ENCODE assay signal across 8 cellular contexts in genomic region chr6:43181942-43182860, GRCh38. TPM values are rescaled to one million over a fixed set of nuclear protein-coding genes. Genes with fewer than 3 reads are reported as not detected.
DNase-seq lines count a peak whose midpoint lies in the region; ATAC-seq and TF ChIP-seq lines count a peak whose summit lies in the region.

TSS of gene CUL9 (plus strand) at chr6:43182196. CDS start at chr6:43184311, 2,115 bp downstream.

- CTCF ChIA-PET in activated CD4-positive, alpha-beta T cell treated with anti-CD3 and anti-CD28 coated beads, Interleukin-2, amount 10 ng/mL, durations not matched to agents 7 days and 5 days (lab: Charles Lee) = interaction anchor here (0.7 to 1.6 kb wide), 6 partner anchors 9 to 47 kb away, joined by 3 to 6 read pairs (median 4); partner anchors contain the start of gene DNPH1

- H3K4me3 ChIP-seq in ACC112 (ENCODE audit: low read depth, low read length) = peak within 1 kb of the TSS; percentile 78
- peak within 1 kb of the TSS; percentile 48 to 72 for H3K4me3 ChIP-seq in left lung

- no peaks in the 10 kb centered on the region for H3K9me3 Mint-ChIP-seq in activated CD4-positive, alpha-beta T cell treated with anti-CD3 and anti-CD28 coated beads, Interleukin-2, amount 10 ng/mL, durations not matched to agents 7 days and 5 days
- H3K9me3 Mint-ChIP-seq in dendritic cell treated with granulocyte-macrophage colony-stimulating factor and Interleukin-4, amounts not matched to agents 40 ng/mL and 50 ng/mL, for 4 days = no peaks in the 10 kb centered on the region

- intact Hi-C loops in dendritic cell treated with granulocyte-macrophage colony-stimulating factor and Interleukin-4, amounts not matched to agents 40 ng/mL and 50 ng/mL, for 4 days (cut with micrococcal nuclease) = loop anchor here (1.0 to 2.0 kb wide), 2 partner anchors 8 to 47 kb away; partner anchors contain the start of gene DNPH1
- intact Hi-C loops in left lung (cut with DNase I) = no loop called here

- H3K36me3 Mint-ChIP-seq in activated CD4-positive, alpha-beta T cell treated with anti-CD3 and anti-CD28 coated beads, Interleukin-2, amount 10 ng/mL, durations not matched to agents 7 days and 5 days (ENCODE audit: low read depth) = peaks cover 34% of the 10 kb centered on the region
- H3K36me3 Mint-ChIP-seq in dendritic cell treated with granulocyte-macrophage colony-stimulating factor and Interleukin-4, amounts not matched to agents 40 ng/mL and 50 ng/mL, for 4 days (ENCODE audit: low read depth) = peaks cover 76% of the 10 kb centered on the region

- peak within 1 kb of the TSS; percentile 2 for H3K27ac ChIP-seq in ACC112 (ENCODE audit: low read depth, low read length)
- peak within 1 kb of the TSS; percentile 65 to 73 for H3K27ac ChIP-seq in left lung

- H3K27ac Mint-ChIP-seq in activated CD4-positive, alpha-beta T cell treated with anti-CD3 and anti-CD28 coated beads, Interleukin-2, amount 10 ng/mL, durations not matched to agents 7 days and 5 days = peak within 1 kb of the TSS; percentile 78
- H3K27ac Mint-ChIP-seq in dendritic cell treated with granulocyte-macrophage colony-stimulating factor and Interleukin-4, amounts not matched to agents 40 ng/mL and 50 ng/mL, for 4 days = peak within 1 kb of the TSS; percentile 58

- no peaks in the 10 kb centered on the region for H3K9me3 ChIP-seq in left lung

- H3K36me3 ChIP-seq in ACC112 (ENCODE audit: insufficient read depth, low read length) (peaks cover 8% of the 10 kb centered on the region; the same call in 1 of the 2 replicates), left lung (peaks cover 0 to 61% of the 10 kb centered on the region in 2 donors)

- H3K27me3 ChIP-seq in ACC112 (ENCODE audit: insufficient read depth, low read length) (no peaks in the 10 kb centered on the region), left lung (no peaks in the 10 kb centered on the region)

- peak within 1 kb of the TSS; percentile 95 for H3K4me3 Mint-ChIP-seq in activated CD4-positive, alpha-beta T cell treated with anti-CD3 and anti-CD28 coated beads, Interleukin-2, amount 10 ng/mL, durations not matched to agents 7 days and 5 days
- peak within 1 kb of the TSS; percentile 99 for H3K4me3 Mint-ChIP-seq in dendritic cell treated with granulocyte-macrophage colony-stimulating factor and Interleukin-4, amounts not matched to agents 40 ng/mL and 50 ng/mL, for 4 days

- DNase-seq in NCI-H526 (lab: John Stamatoyannopoulos, UW) (peak; percentile 36 to 91), left lung (peak; percentile 88 to 99)
- DNase-seq in activated CD4-positive, alpha-beta T cell treated with anti-CD3 and anti-CD28 coated beads, Interleukin-2, amount 10 ng/mL, durations not matched to agents 7 days and 5 days = peak; percentile 86
- DNase-seq in stimulated activated CD4-positive, alpha-beta T cell treated with anti-CD3 and anti-CD28 coated beads, Interleukin-2, amount 100 ng/mL, for 24 hours = peak; percentile 81 to 89

- peak; percentile 95 for ATAC-seq in GM18520 (IDR thresholded peaks at IDR 0.05; ENCODE audit: unreplicated experiment)
- peak; percentile 83 for ATAC-seq in HG03064 (IDR thresholded peaks at IDR 0.05; ENCODE audit: low read depth, unreplicated experiment)
- ATAC-seq in left lung = peak; percentile 99

- no peaks in the 10 kb centered on the region for H3K27me3 Mint-ChIP-seq in activated CD4-positive, alpha-beta T cell treated with anti-CD3 and anti-CD28 coated beads, Interleukin-2, amount 10 ng/mL, durations not matched to agents 7 days and 5 days
- no peaks in the 10 kb centered on the region for H3K27me3 Mint-ChIP-seq in dendritic cell treated with granulocyte-macrophage colony-stimulating factor and Interleukin-4, amounts not matched to agents 40 ng/mL and 50 ng/mL, for 4 days

- H3K4me1 ChIP-seq in ACC112 (ENCODE audit: control insufficient read depth, insufficient read depth, low read length, unreplicated experiment) (peaks cover 22% of the 10 kb centered on the region), left lung (peaks cover 10 to 27% of the 10 kb centered on the region in 2 donors)

- TF ChIP-seq CTCF in left lung (IDR thresholded peaks at IDR 0.05) = no peak

- peaks cover 50% of the 10 kb centered on the region for H3K4me1 Mint-ChIP-seq in activated CD4-positive, alpha-beta T cell treated with anti-CD3 and anti-CD28 coated beads, Interleukin-2, amount 10 ng/mL, durations not matched to agents 7 days and 5 days
- H3K4me1 Mint-ChIP-seq in dendritic cell treated with granulocyte-macrophage colony-stimulating factor and Interleukin-4, amounts not matched to agents 40 ng/mL and 50 ng/mL, for 4 days (ENCODE audit: low read depth) = peaks cover 44% of the 10 kb centered on the region

- POLR2A ChIA-PET in activated CD4-positive, alpha-beta T cell treated with anti-CD3 and anti-CD28 coated beads, Interleukin-2, amount 10 ng/mL, durations not matched to agents 7 days and 5 days (lab: Charles Lee) = no interaction called here

- peaks cover 3% of the 10 kb centered on the region for H3K79me2 ChIP-seq in ACC112 (ENCODE audit: control insufficient read depth, insufficient read depth, low read length, unreplicated experiment)

- peak within 1 kb of the TSS; percentile 44 for H2AFZ ChIP-seq in ACC112 (ENCODE audit: low read length, unreplicated experiment)

RNA-seq across cellular contexts. Expression of gene CUL9, which starts in this region (rescaled TPM):
- total RNA-seq in activated CD4-positive, alpha-beta T cell treated with anti-CD3 and anti-CD28 coated beads, Interleukin-2, amount 10 ng/mL, durations not matched to agents 7 days and 5 days = 10 to 100 TPM; 57.8 to 60.7 TPM
- 10 to 100 TPM; 36.1 to 37.3 TPM for total RNA-seq in left lung

Comparison
In these comparisons a context has a peak if more than half of its experiments do, and no peak if none do; other contexts are left out.
1. Peak in every context shown above with its lines: DNase-seq, ATAC-seq, H3K4me3 ChIP-seq and H3K27ac ChIP-seq.